In genomic region chr3:135213213-135213612, GRCh38 we compare ENCODE assay signal across 29 cellular contexts.
"Had no signal": no experiment of that assay in that cellular context is flagged by ENCODE, and none has a peak within 500 bp of the region (broad histone marks: within the 10 kb centered on the region; RNA-seq: fewer than 3 reads in every experiment).

No MANE protein-coding gene starts in this region.

- H3K27ac ChIP-seq: ascending aorta, breast epithelium, cardiac muscle cell, coronary artery, dorsolateral prefrontal cortex, foreskin keratinocyte, gastroesophageal sphincter, VCaP had no signal

- DNase-seq: activated CD4-positive, alpha-beta memory T cell treated with anti-CD3 and anti-CD28 coated beads, Interleukin-2, amount 10 ng/mL, durations not matched to agents 7 days and 5 days; activated CD4-positive, alpha-beta T cell treated with anti-CD3 and anti-CD28 coated beads for 1 hour; activated CD4-positive, alpha-beta T cell treated with anti-CD3 and anti-CD28 coated beads for 4 hours; activated CD4-positive, alpha-beta T cell treated with anti-CD3 and anti-CD28 coated beads, Interleukin-2, amount 10 ng/mL, durations not matched to agents 7 days and 5 days; activated CD4-positive, alpha-beta T cell treated with anti-CD3 and anti-CD28 coated beads, Interleukin-2, amount 50 U/mL, for 4 hours; activated CD8-positive, alpha-beta memory T cell treated with anti-CD3 and anti-CD28 coated beads, Interleukin-2, amount 50 U/mL, for 48 hours; activated gamma-delta T cell; activated naive CD4-positive, alpha-beta T cell; activated naive CD4-positive, alpha-beta T cell treated with anti-CD3 and anti-CD28 coated beads, Interleukin-2, amount 10 ng/mL, durations not matched to agents 7 days and 5 days; activated naive CD8-positive, alpha-beta T cell treated with anti-CD3 and anti-CD28 coated beads, Interleukin-2, amount 10 ng/mL, durations not matched to agents 7 days and 5 days; activated T-cell treated with anti-CD3 and anti-CD28 coated beads for 4 hours; activated T-cell treated with anti-CD3 and anti-CD28 coated beads, Interleukin-2, amount 50 U/mL, for 24 hours; activated T-cell treated with anti-CD3 and anti-CD28 coated beads, Interleukin-2, amount 50 U/mL, for 72 hours; central memory CD4-positive, alpha-beta T cell; dorsolateral prefrontal cortex; effector memory CD4-positive, alpha-beta T cell; endodermal cell; foreskin keratinocyte; T-helper 1 cell; T-helper 2 cell had no signal

- H3K4me3 ChIP-seq: ascending aorta, breast epithelium, cardiac muscle cell, coronary artery, dorsolateral prefrontal cortex, gastroesophageal sphincter had no signal

- H3K36me3 ChIP-seq: ascending aorta, breast epithelium, cardiac muscle cell, gastroesophageal sphincter had no signal

- H3K27me3 ChIP-seq: ascending aorta, breast epithelium, cardiac muscle cell, dorsolateral prefrontal cortex, foreskin keratinocyte, gastroesophageal sphincter had no signal

- ATAC-seq: activated naive CD4-positive, alpha-beta T cell treated with anti-CD3 and anti-CD28 coated beads, Interleukin-2, amount 50 U/mL, for 72 hours; activated T-cell treated with anti-CD3 and anti-CD28 coated beads, Interleukin-2, amount 50 U/mL, for 72 hours; esophagus mucosa; foreskin keratinocyte; WTC11 had no signal

- H3K4me1 ChIP-seq: ascending aorta, breast epithelium, foreskin keratinocyte, gastroesophageal sphincter had no signal

- H3K9me3 ChIP-seq: ascending aorta, breast epithelium, gastroesophageal sphincter had no signal
